In genomic region chr7:68006619-68007018, GRCh38 we compare ENCODE assay signal across 23 cellular contexts.
DNase-seq lines count a peak whose midpoint lies in the region; TF ChIP-seq lines count a peak whose summit lies in the region.
"Had no signal": no experiment of that assay in that cellular context is flagged by ENCODE, and none has a peak within 500 bp of the region (broad histone marks: within the 10 kb centered on the region; RNA-seq: fewer than 3 reads in every experiment).

No MANE protein-coding gene starts in this region.

- H3K9me3 Mint-ChIP-seq in endodermal cell = no peaks in the 10 kb centered on the region

- no peaks in the 10 kb centered on the region for H3K4me1 ChIP-seq in endodermal cell (ENCODE audit: control insufficient read depth, insufficient read depth, low read length)
- no peaks in the 10 kb centered on the region for H3K4me1 ChIP-seq in osteoblast (ENCODE audit: insufficient read depth, low read length)
- no peaks in the 10 kb centered on the region for H3K4me1 ChIP-seq in esophagus muscularis mucosa
- H3K4me1 ChIP-seq: BE2C, BLaER1 had no signal

- no peaks in the 10 kb centered on the region for H4K20me1 ChIP-seq in osteoblast (ENCODE audit: insufficient read depth, low read length)
- H4K20me1 ChIP-seq: BLaER1 had no signal

- intact Hi-C loops in esophagus muscularis mucosa (cut with DNase I) = no loop called here

- H3K36me3 ChIP-seq in endodermal cell (ENCODE audit: control insufficient read depth, insufficient read depth, low read length) (no peaks in the 10 kb centered on the region), osteoblast (ENCODE audit: insufficient read depth, low read length) (no peaks in the 10 kb centered on the region), esophagus muscularis mucosa (no peaks in the 10 kb centered on the region)
- H3K36me3 ChIP-seq: BE2C, BLaER1 had no signal

- H3K27ac ChIP-seq in endodermal cell (ENCODE audit: low read depth, low read length) = no peak overlapping the region
- H3K27ac ChIP-seq in osteoblast (ENCODE audit: low read depth, low read length) = no peak overlapping the region
- no peak overlapping the region for H3K27ac ChIP-seq in esophagus muscularis mucosa (replicated peaks in 1 of 4)
- H3K27ac ChIP-seq: BLaER1 had no signal

- H3K9me3 ChIP-seq in endodermal cell (ENCODE audit: control insufficient read depth, low read length) (no peaks in the 10 kb centered on the region), osteoblast (ENCODE audit: low read depth, low read length) (peaks cover 2% of the 10 kb centered on the region), esophagus muscularis mucosa (peaks cover 0 to 2% (median 0%) of the 10 kb centered on the region in 4 donors)
- H3K9me3 ChIP-seq: BE2C, BLaER1 had no signal

- no peak overlapping the region for H3K27ac Mint-ChIP-seq in endodermal cell
- H3K27ac Mint-ChIP-seq: CD4-positive, CD25-positive, alpha-beta regulatory T cell; CD8-positive, alpha-beta memory T cell had no signal

- H3K4me1 Mint-ChIP-seq in endodermal cell = peaks cover 5% of the 10 kb centered on the region
- H3K4me1 Mint-ChIP-seq: CD14-positive monocyte; CD4-positive, alpha-beta memory T cell; CD4-positive, CD25-positive, alpha-beta regulatory T cell; CD8-positive, alpha-beta memory T cell had no signal

- no peak overlapping the region for H3K4me2 ChIP-seq in osteoblast (ENCODE audit: insufficient read depth, low read length)
- H3K4me2 ChIP-seq: BLaER1 had no signal

- no peaks in the 10 kb centered on the region for H3K79me2 ChIP-seq in osteoblast (ENCODE audit: insufficient read depth, low read length)

- no peak for TF ChIP-seq CTCF in endodermal cell (conservative IDR thresholded peaks at IDR 0.05)
- no peak for TF ChIP-seq CTCF in osteoblast (IDR thresholded peaks at IDR 0.05; ENCODE audit: extremely low read depth, low read depth, low read length)
- TF ChIP-seq CTCF in esophagus muscularis mucosa (IDR thresholded peaks at IDR 0.05) = no peak

- H3K27me3 ChIP-seq in endodermal cell (ENCODE audit: control insufficient read depth, insufficient read depth, low read length, poor library complexity, severe bottlenecking) = no peaks in the 10 kb centered on the region
- no peaks in the 10 kb centered on the region for H3K27me3 ChIP-seq in osteoblast (ENCODE audit: insufficient read depth, low read length)
- H3K27me3 ChIP-seq in esophagus muscularis mucosa = peaks cover 0 to 5% (median 0%) of the 10 kb centered on the region in 4 donors
- H3K27me3 ChIP-seq: BE2C, BLaER1 had no signal

- WGBS in endodermal cell (ENCODE audit: insufficient coverage in 1 of 2, insufficient read length in 1 of 2), 2 experiments = 81 to 83% methylated on average over 1 to 2 of the region's 2 CpGs
- WGBS in esophagus muscularis mucosa = 73% methylated on average over 2 of the region's 2 CpGs

- H2AFZ ChIP-seq in osteoblast (ENCODE audit: low read length) = no peak overlapping the region

- H3K4me3 Mint-ChIP-seq in endodermal cell = no peak overlapping the region
- H3K4me3 Mint-ChIP-seq: CD14-positive monocyte; CD4-positive, alpha-beta memory T cell; CD8-positive, alpha-beta memory T cell had no signal

- DNase-seq in NCI-H510A treated with DMSO at 0.1 percent for 48 hours (lab: John Stamatoyannopoulos, UW) (peak; percentile 4), NCI-H510A (lab: John Stamatoyannopoulos, UW) (no peak), RPMI8226 (peak; percentile 83), endodermal cell (peak; percentile 53), osteoblast (ENCODE audit: insufficient read length, low spot score, missing footprints) (peak; percentile 48), DMS79 treated with DMSO at 0.1 percent for 48 hours (lab: John Stamatoyannopoulos, UW) (no peak), NCI-H2227 (lab: John Stamatoyannopoulos, UW; ENCODE audit: unreplicated experiment) (no peak), esophagus muscularis mucosa (ENCODE audit: extremely low spot score) (no peak)
- DNase-seq: 8988T; ACHN; BE2C; C1 segment of cervical spinal cord; CD4-positive, alpha-beta memory T cell; CD4-positive, CD25-positive, alpha-beta regulatory T cell; CD8-positive, alpha-beta memory T cell; COR-L47; DMS 273 treated with DMSO at 0.1 percent for 48 hours; DMS153; DMS53; DMS79; GF-D8 had no signal

- no peak for TF ChIP-seq POLR2A in esophagus muscularis mucosa (IDR thresholded peaks at IDR 0.05; ENCODE audit: low read depth)

- H3K36me3 Mint-ChIP-seq in endodermal cell (ENCODE audit: low read depth) = no peaks in the 10 kb centered on the region
- H3K36me3 Mint-ChIP-seq: CD14-positive monocyte; CD4-positive, alpha-beta memory T cell; CD4-positive, CD25-positive, alpha-beta regulatory T cell; CD8-positive, alpha-beta memory T cell had no signal

- no peak overlapping the region for H3K9ac ChIP-seq in endodermal cell (ENCODE audit: extremely low read depth, low read length, poor library complexity, severe bottlenecking)
- H3K9ac ChIP-seq: BLaER1 had no signal

- H3K27me3 Mint-ChIP-seq in endodermal cell (ENCODE audit: insufficient read depth) = peaks cover 8% of the 10 kb centered on the region
- H3K27me3 Mint-ChIP-seq: CD4-positive, alpha-beta memory T cell; CD4-positive, CD25-positive, alpha-beta regulatory T cell; CD8-positive, alpha-beta memory T cell had no signal

- no peak for TF ChIP-seq EP300 in esophagus muscularis mucosa (IDR thresholded peaks at IDR 0.05)

- H3K4me3 ChIP-seq in endodermal cell (ENCODE audit: low read length) = no peak overlapping the region
- no peak overlapping the region for H3K4me3 ChIP-seq in osteoblast (ENCODE audit: insufficient read depth, low read length)
- no peak overlapping the region for H3K4me3 ChIP-seq in esophagus muscularis mucosa
- H3K4me3 ChIP-seq: BLaER1 had no signal

Comparison
In these comparisons a context has a peak if more than half of its experiments do, and no peak if none do; other contexts are left out.
1. DNase-seq: peak in NCI-H510A treated with DMSO at 0.1 percent for 48 hours (single experiment), RPMI8226 (single experiment), endodermal cell (single experiment) and osteoblast (single experiment); none in NCI-H510A (single experiment), DMS79 treated with DMSO at 0.1 percent for 48 hours (single experiment), NCI-H2227 (single experiment) and esophagus muscularis mucosa (single experiment).